1 cellular context compared by ENCODE assay signal in the genomic region with DNA sequence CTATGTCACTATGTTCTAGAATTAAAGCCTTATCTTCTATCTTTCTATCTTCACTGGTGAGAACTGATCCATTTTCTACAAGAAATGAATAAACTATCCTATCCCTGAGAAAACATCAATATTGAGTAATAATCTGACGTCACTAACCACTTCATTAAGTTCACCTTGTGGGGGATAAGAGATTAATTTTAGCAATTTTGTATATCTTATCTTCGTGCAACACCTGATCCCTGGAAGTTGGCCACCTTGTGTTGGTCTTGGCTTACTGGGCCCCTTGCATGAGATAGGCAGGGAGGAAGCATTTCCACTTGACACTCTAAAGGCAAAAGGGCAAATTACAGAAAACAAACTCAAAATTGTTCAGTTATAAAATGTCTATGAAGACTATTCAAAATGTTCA.
TF ChIP-seq lines count a peak whose summit lies in the region.

No MANE protein-coding gene starts in this region.

TF ChIP-seq in K562, 482 proteins besides CTCF, POLR2A, EP300 and RAD21 (continues in another document):
- TF ChIP-seq CBX3 (IDR thresholded peaks at IDR 0.05; ENCODE audit: borderline replicate concordance in 1 of 2, low read length in 2 of 2) = 0 out of 3 replicates have a peak, but pooled peaks of 1 of the 2 experiments have one; percentile 21
- TF ChIP-seq ELF4 (CRISPR knock-in tag; IDR thresholded peaks at IDR 0.05) = no peak
- TF ChIP-seq ZNF12 (CRISPR knock-in tag; IDR thresholded peaks at IDR 0.05) = no peak
- TF ChIP-seq HDAC1 (IDR thresholded peaks at IDR 0.05) = no peak
- TF ChIP-seq ZC3H8 (IDR thresholded peaks at IDR 0.05) = no peak
- TF ChIP-seq ZNF224 (CRISPR knock-in tag; IDR thresholded peaks at IDR 0.05) = no peak
- TF ChIP-seq KLF6 (CRISPR knock-in tag; IDR thresholded peaks at IDR 0.05; ENCODE audit: borderline replicate concordance) = no peak
- peak; percentile 67; the same call in 1 of the 2 replicates for TF ChIP-seq STAT5A (IDR thresholded peaks at IDR 0.05; ENCODE audit: borderline replicate concordance, low read length)
- TF ChIP-seq, protein P1, sequence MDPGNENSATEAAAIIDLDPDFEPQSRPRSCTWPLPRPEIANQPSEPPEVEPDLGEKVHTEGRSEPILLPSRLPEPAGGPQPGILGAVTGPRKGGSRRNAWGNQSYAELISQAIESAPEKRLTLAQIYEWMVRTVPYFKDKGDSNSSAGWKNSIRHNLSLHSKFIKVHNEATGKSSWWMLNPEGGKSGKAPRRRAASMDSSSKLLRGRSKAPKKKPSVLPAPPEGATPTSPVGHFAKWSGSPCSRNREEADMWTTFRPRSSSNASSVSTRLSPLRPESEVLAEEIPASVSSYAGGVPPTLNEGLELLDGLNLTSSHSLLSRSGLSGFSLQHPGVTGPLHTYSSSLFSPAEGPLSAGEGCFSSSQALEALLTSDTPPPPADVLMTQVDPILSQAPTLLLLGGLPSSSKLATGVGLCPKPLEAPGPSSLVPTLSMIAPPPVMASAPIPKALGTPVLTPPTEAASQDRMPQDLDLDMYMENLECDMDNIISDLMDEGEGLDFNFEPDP (CRISPR knock-in tag; IDR thresholded peaks at IDR 0.05) = no peak
- TF ChIP-seq, protein P2, sequence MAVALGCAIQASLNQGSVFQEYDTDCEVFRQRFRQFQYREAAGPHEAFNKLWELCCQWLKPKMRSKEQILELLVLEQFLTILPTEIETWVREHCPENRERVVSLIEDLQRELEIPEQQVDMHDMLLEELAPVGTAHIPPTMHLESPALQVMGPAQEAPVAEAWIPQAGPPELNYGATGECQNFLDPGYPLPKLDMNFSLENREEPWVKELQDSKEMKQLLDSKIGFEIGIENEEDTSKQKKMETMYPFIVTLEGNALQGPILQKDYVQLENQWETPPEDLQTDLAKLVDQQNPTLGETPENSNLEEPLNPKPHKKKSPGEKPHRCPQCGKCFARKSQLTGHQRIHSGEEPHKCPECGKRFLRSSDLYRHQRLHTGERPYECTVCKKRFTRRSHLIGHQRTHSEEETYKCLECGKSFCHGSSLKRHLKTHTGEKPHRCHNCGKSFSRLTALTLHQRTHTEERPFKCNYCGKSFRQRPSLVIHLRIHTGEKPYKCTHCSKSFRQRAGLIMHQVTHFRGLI (CRISPR knock-in tag; IDR thresholded peaks at IDR 0.05) = no peak
- no peak for TF ChIP-seq RNF2 (IDR thresholded peaks at IDR 0.05)
- TF ChIP-seq ARID1B (IDR thresholded peaks at IDR 0.05) = peak; percentile 71
- no peak for TF ChIP-seq ZKSCAN3 (CRISPR knock-in tag; IDR thresholded peaks at IDR 0.05)
- TF ChIP-seq KDM4B (IDR thresholded peaks at IDR 0.05; ENCODE audit: borderline replicate concordance in 2 of 2, low read depth in 1 of 2) = no peak
- TF ChIP-seq PHB2 (IDR thresholded peaks at IDR 0.05; ENCODE audit: low read depth) = no peak
- TF ChIP-seq CREBBP (IDR thresholded peaks at IDR 0.05; ENCODE audit: low read depth, low read length) = no peak
- TF ChIP-seq, protein P3, sequence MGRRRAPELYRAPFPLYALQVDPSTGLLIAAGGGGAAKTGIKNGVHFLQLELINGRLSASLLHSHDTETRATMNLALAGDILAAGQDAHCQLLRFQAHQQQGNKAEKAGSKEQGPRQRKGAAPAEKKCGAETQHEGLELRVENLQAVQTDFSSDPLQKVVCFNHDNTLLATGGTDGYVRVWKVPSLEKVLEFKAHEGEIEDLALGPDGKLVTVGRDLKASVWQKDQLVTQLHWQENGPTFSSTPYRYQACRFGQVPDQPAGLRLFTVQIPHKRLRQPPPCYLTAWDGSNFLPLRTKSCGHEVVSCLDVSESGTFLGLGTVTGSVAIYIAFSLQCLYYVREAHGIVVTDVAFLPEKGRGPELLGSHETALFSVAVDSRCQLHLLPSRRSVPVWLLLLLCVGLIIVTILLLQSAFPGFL (CRISPR knock-in tag; IDR thresholded peaks at IDR 0.05) = no peak
- TF ChIP-seq NCOA4 (IDR thresholded peaks at IDR 0.05; ENCODE audit: partially characterized antibody) = no peak
- no peak for TF ChIP-seq STAG1 (CRISPR knock-in tag; IDR thresholded peaks at IDR 0.05; ENCODE audit: borderline replicate concordance)
- TF ChIP-seq, protein P4, sequence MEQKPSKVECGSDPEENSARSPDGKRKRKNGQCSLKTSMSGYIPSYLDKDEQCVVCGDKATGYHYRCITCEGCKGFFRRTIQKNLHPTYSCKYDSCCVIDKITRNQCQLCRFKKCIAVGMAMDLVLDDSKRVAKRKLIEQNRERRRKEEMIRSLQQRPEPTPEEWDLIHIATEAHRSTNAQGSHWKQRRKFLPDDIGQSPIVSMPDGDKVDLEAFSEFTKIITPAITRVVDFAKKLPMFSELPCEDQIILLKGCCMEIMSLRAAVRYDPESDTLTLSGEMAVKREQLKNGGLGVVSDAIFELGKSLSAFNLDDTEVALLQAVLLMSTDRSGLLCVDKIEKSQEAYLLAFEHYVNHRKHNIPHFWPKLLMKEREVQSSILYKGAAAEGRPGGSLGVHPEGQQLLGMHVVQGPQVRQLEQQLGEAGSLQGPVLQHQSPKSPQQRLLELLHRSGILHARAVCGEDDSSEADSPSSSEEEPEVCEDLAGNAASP (IDR thresholded peaks at IDR 0.05) = no peak
- TF ChIP-seq PML (IDR thresholded peaks at IDR 0.05; ENCODE audit: low read length) = 0 out of 2 replicates have a peak, but pooled peaks have one; percentile 41
- TF ChIP-seq, protein P5, sequence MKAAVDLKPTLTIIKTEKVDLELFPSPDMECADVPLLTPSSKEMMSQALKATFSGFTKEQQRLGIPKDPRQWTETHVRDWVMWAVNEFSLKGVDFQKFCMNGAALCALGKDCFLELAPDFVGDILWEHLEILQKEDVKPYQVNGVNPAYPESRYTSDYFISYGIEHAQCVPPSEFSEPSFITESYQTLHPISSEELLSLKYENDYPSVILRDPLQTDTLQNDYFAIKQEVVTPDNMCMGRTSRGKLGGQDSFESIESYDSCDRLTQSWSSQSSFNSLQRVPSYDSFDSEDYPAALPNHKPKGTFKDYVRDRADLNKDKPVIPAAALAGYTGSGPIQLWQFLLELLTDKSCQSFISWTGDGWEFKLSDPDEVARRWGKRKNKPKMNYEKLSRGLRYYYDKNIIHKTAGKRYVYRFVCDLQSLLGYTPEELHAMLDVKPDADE (conservative IDR thresholded peaks at IDR 0.05; ENCODE audit: control insufficient read depth, low read depth, low read length) = no peak
- TF ChIP-seq, protein P6, sequence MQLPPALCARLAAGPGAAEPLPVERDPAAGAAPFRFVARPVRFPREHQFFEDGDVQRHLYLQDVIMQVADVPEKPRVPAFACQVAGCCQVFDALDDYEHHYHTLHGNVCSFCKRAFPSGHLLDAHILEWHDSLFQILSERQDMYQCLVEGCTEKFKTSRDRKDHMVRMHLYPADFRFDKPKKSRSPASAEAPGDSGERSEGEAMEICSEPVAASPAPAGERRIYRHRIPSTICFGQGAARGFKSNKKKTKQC (CRISPR knock-in tag; IDR thresholded peaks at IDR 0.05) = no peak
- no peak for TF ChIP-seq JUND (IDR thresholded peaks at IDR 0.05; ENCODE audit: borderline replicate concordance, low read depth, low read length)
- TF ChIP-seq JUND (tag; IDR thresholded peaks at IDR 0.05; ENCODE audit: borderline replicate concordance, low read depth, low read length) = no peak
- TF ChIP-seq, protein P7, sequence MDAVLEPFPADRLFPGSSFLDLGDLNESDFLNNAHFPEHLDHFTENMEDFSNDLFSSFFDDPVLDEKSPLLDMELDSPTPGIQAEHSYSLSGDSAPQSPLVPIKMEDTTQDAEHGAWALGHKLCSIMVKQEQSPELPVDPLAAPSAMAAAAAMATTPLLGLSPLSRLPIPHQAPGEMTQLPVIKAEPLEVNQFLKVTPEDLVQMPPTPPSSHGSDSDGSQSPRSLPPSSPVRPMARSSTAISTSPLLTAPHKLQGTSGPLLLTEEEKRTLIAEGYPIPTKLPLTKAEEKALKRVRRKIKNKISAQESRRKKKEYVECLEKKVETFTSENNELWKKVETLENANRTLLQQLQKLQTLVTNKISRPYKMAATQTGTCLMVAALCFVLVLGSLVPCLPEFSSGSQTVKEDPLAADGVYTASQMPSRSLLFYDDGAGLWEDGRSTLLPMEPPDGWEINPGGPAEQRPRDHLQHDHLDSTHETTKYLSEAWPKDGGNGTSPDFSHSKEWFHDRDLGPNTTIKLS (IDR thresholded peaks at IDR 0.05; ENCODE audit: borderline replicate concordance, low read depth) = no peak
- TF ChIP-seq RBBP5 (IDR thresholded peaks at IDR 0.05; ENCODE audit: borderline replicate concordance, insufficient read depth, low read length, poor library complexity, severe bottlenecking) = no peak
- peak; percentile 36 to 38; a peak in 2 of 4 replicates for TF ChIP-seq TRIM24 (IDR thresholded peaks at IDR 0.05)
- TF ChIP-seq SOX6 (IDR thresholded peaks at IDR 0.05) = no peak
- no peak for TF ChIP-seq SIRT6 (IDR thresholded peaks at IDR 0.05; ENCODE audit: low read depth, low read length)
- TF ChIP-seq SAFB (IDR thresholded peaks at IDR 0.05; ENCODE audit: borderline replicate concordance, low read depth, low read length) = no peak
- TF ChIP-seq SRSF3 (IDR thresholded peaks at IDR 0.05; ENCODE audit: insufficient read depth, low read length) = no peak
- TF ChIP-seq, protein P8, sequence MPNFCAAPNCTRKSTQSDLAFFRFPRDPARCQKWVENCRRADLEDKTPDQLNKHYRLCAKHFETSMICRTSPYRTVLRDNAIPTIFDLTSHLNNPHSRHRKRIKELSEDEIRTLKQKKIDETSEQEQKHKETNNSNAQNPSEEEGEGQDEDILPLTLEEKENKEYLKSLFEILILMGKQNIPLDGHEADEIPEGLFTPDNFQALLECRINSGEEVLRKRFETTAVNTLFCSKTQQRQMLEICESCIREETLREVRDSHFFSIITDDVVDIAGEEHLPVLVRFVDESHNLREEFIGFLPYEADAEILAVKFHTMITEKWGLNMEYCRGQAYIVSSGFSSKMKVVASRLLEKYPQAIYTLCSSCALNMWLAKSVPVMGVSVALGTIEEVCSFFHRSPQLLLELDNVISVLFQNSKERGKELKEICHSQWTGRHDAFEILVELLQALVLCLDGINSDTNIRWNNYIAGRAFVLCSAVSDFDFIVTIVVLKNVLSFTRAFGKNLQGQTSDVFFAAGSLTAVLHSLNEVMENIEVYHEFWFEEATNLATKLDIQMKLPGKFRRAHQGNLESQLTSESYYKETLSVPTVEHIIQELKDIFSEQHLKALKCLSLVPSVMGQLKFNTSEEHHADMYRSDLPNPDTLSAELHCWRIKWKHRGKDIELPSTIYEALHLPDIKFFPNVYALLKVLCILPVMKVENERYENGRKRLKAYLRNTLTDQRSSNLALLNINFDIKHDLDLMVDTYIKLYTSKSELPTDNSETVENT (CRISPR knock-in tag; IDR thresholded peaks at IDR 0.05) = no peak
- TF ChIP-seq, protein P9, sequence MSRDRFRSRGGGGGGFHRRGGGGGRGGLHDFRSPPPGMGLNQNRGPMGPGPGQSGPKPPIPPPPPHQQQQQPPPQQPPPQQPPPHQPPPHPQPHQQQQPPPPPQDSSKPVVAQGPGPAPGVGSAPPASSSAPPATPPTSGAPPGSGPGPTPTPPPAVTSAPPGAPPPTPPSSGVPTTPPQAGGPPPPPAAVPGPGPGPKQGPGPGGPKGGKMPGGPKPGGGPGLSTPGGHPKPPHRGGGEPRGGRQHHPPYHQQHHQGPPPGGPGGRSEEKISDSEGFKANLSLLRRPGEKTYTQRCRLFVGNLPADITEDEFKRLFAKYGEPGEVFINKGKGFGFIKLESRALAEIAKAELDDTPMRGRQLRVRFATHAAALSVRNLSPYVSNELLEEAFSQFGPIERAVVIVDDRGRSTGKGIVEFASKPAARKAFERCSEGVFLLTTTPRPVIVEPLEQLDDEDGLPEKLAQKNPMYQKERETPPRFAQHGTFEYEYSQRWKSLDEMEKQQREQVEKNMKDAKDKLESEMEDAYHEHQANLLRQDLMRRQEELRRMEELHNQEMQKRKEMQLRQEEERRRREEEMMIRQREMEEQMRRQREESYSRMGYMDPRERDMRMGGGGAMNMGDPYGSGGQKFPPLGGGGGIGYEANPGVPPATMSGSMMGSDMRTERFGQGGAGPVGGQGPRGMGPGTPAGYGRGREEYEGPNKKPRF (IDR thresholded peaks at IDR 0.05; ENCODE audit: low read depth, low read length) = no peak
- TF ChIP-seq NR4A1 (CRISPR knock-in tag; IDR thresholded peaks at IDR 0.05) = no peak
- TF ChIP-seq NR4A1 (tag; IDR thresholded peaks at IDR 0.05) = no peak
- peak; percentile 54 for TF ChIP-seq NCOR1 (IDR thresholded peaks at IDR 0.05)
- TF ChIP-seq, protein P10, sequence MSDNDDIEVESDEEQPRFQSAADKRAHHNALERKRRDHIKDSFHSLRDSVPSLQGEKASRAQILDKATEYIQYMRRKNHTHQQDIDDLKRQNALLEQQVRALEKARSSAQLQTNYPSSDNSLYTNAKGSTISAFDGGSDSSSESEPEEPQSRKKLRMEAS (CRISPR knock-in tag; IDR thresholded peaks at IDR 0.05) = no peak
- TF ChIP-seq CBFA2T2 (conservative IDR thresholded peaks at IDR 0.05) = peak; percentile 65
- no peak for TF ChIP-seq GABPB2 (CRISPR knock-in tag; conservative IDR thresholded peaks at IDR 0.05)
- no peak for TF ChIP-seq IFI16 (CRISPR knock-in tag; IDR thresholded peaks at IDR 0.05)
- no peak for TF ChIP-seq ZNF717 (CRISPR knock-in tag; IDR thresholded peaks at IDR 0.05)
- peak; percentile 76 for TF ChIP-seq TAL1 (IDR thresholded peaks at IDR 0.05)
- TF ChIP-seq, protein P11, sequence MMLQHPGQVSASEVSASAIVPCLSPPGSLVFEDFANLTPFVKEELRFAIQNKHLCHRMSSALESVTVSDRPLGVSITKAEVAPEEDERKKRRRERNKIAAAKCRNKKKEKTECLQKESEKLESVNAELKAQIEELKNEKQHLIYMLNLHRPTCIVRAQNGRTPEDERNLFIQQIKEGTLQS (IDR thresholded peaks at IDR 0.05) = 0 out of 2 replicates have a peak, but pooled peaks have one; percentile 32
- TF ChIP-seq, protein P11 (CRISPR knock-in tag; conservative IDR thresholded peaks at IDR 0.05) = no peak
- no peak for TF ChIP-seq CBX2 (IDR thresholded peaks at IDR 0.05; ENCODE audit: insufficient read depth, low read length, poor library complexity, severe bottlenecking)
- no peak for TF ChIP-seq PPARD (CRISPR knock-in tag; IDR thresholded peaks at IDR 0.05)
- no peak for TF ChIP-seq RBFOX2 (IDR thresholded peaks at IDR 0.05; ENCODE audit: low read depth, low read length)
- TF ChIP-seq CEBPB (tag; IDR thresholded peaks at IDR 0.05) = peak; percentile 80
- TF ChIP-seq TCF3 (CRISPR knock-in tag; IDR thresholded peaks at IDR 0.05) = peak; percentile 35; the same call in 1 of the 2 replicates
- TF ChIP-seq, protein P12, sequence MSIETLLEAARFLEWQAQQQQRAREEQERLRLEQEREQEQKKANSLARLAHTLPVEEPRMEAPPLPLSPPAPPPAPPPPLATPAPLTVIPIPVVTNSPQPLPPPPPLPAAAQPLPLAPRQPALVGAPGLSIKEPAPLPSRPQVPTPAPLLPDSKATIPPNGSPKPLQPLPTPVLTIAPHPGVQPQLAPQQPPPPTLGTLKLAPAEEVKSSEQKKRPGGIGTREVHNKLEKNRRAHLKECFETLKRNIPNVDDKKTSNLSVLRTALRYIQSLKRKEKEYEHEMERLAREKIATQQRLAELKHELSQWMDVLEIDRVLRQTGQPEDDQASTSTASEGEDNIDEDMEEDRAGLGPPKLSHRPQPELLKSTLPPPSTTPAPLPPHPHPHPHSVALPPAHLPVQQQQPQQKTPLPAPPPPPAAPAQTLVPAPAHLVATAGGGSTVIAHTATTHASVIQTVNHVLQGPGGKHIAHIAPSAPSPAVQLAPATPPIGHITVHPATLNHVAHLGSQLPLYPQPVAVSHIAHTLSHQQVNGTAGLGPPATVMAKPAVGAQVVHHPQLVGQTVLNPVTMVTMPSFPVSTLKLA (conservative IDR thresholded peaks at IDR 0.05) = no peak
- TF ChIP-seq ZNF384 (IDR thresholded peaks at IDR 0.05; ENCODE audit: low read depth, low read length) = no peak
- TF ChIP-seq SMARCA5 (IDR thresholded peaks at IDR 0.05) = no peak
